ENCODE assay signal across 1 cellular context in genomic region chr5:179504600-179505396, GRCh38.
TF ChIP-seq lines count a peak whose summit lies in the region.

No MANE protein-coding gene starts in this region.

TF ChIP-seq in HepG2, 621 proteins besides CTCF, POLR2A, EP300 and RAD21 (continued from another document and continues in another):
- TF ChIP-seq PAXIP1 (CRISPR knock-in tag; conservative IDR thresholded peaks at IDR 0.05) (peak; percentile 92), NR2C2 (CRISPR knock-in tag; IDR thresholded peaks at IDR 0.05; ENCODE audit: borderline replicate concordance) (no peak), MIXL1 (CRISPR knock-in tag; IDR thresholded peaks at IDR 0.05) (peak; percentile 53; the same call in 1 of the 2 replicates), ZNF7 (CRISPR knock-in tag; IDR thresholded peaks at IDR 0.05) (no peak), ZNF253 (CRISPR knock-in tag; IDR thresholded peaks at IDR 0.05; ENCODE audit: borderline replicate concordance) (no peak), ISL2 (CRISPR knock-in tag; IDR thresholded peaks at IDR 0.05) (peak; percentile 72), ARNT (IDR thresholded peaks at IDR 0.05) (no peak), HNF4G (IDR thresholded peaks at IDR 0.05; ENCODE audit: borderline replicate concordance, low read depth, low read length) (peak; percentile 84), HNF4G (CRISPR knock-in tag; IDR thresholded peaks at IDR 0.05; ENCODE audit: borderline replicate concordance, low read depth) (no peak), SALL1 (CRISPR knock-in tag; IDR thresholded peaks at IDR 0.05) (peak; percentile 88), THAP11 (CRISPR knock-in tag; IDR thresholded peaks at IDR 0.05) (peak; percentile 53; the same call in 1 of the 2 replicates), ESRRA (CRISPR knock-in tag; IDR thresholded peaks at IDR 0.05; ENCODE audit: low read depth) (no peak), ZNF577 (CRISPR knock-in tag; IDR thresholded peaks at IDR 0.05; ENCODE audit: borderline replicate concordance, low read depth) (no peak), PRMT3 (CRISPR knock-in tag; IDR thresholded peaks at IDR 0.05; ENCODE audit: borderline replicate concordance, low read depth) (no peak), SIN3A (IDR thresholded peaks at IDR 0.05; ENCODE audit: borderline replicate concordance, low read depth, low read length) (no peak), ZNF737 (CRISPR knock-in tag; IDR thresholded peaks at IDR 0.05; ENCODE audit: borderline replicate concordance) (no peak), ZKSCAN5 (CRISPR knock-in tag; IDR thresholded peaks at IDR 0.05) (peak; percentile 74; the same call in 1 of the 2 replicates), ZNF674 (CRISPR knock-in tag; IDR thresholded peaks at IDR 0.05; ENCODE audit: low read depth) (0 out of 2 replicates have a peak, but pooled peaks have one; percentile 45), PATZ1 (CRISPR knock-in tag; IDR thresholded peaks at IDR 0.05) (peak; percentile 31; the same call in 1 of the 2 replicates), BORCS8-MEF2B (CRISPR knock-in tag; IDR thresholded peaks at IDR 0.05) (no peak), TMF1 (CRISPR knock-in tag; IDR thresholded peaks at IDR 0.05; ENCODE audit: low read depth) (no peak), CENPBD1 (CRISPR knock-in tag; IDR thresholded peaks at IDR 0.05; ENCODE audit: borderline replicate concordance, low read depth) (no peak), ZNF580 (CRISPR knock-in tag; IDR thresholded peaks at IDR 0.05; ENCODE audit: borderline replicate concordance, low read depth) (peak; percentile 42; the same call in 1 of the 2 replicates), ZBTB33 (CRISPR knock-in tag; IDR thresholded peaks at IDR 0.05) (no peak), FOXP1 (IDR thresholded peaks at IDR 0.05) (no peak), FOXP1 (CRISPR knock-in tag; IDR thresholded peaks at IDR 0.05) (no peak; the same call in 1 of the 2 replicates), FOXK2 (IDR thresholded peaks at IDR 0.05) (no peak), NBN (conservative IDR thresholded peaks at IDR 0.05) (no peak), ZNF232 (CRISPR knock-in tag; IDR thresholded peaks at IDR 0.05; ENCODE audit: borderline replicate concordance) (0 out of 2 replicates have a peak, but pooled peaks have one; percentile 31), TBX2 (CRISPR knock-in tag; IDR thresholded peaks at IDR 0.05; ENCODE audit: borderline replicate concordance) (peak; percentile 85), ZNF83 (CRISPR knock-in tag; IDR thresholded peaks at IDR 0.05; ENCODE audit: borderline replicate concordance) (no peak), STAT6 (CRISPR knock-in tag; IDR thresholded peaks at IDR 0.05; ENCODE audit: borderline replicate concordance) (no peak), BCL6 (CRISPR knock-in tag; IDR thresholded peaks at IDR 0.05) (peak; percentile 16; the same call in 1 of the 2 replicates), ZNF839 (CRISPR knock-in tag; IDR thresholded peaks at IDR 0.05; ENCODE audit: borderline replicate concordance) (no peak), ZNF296 (CRISPR knock-in tag; conservative IDR thresholded peaks at IDR 0.05) (no peak), NR3C1 (CRISPR knock-in tag; IDR thresholded peaks at IDR 0.05) (no peak), MLLT10 (CRISPR knock-in tag; IDR thresholded peaks at IDR 0.05) (no peak), ZNF660 (CRISPR knock-in tag; IDR thresholded peaks at IDR 0.05; ENCODE audit: borderline replicate concordance, low read depth) (no peak), ZNF550 (CRISPR knock-in tag; IDR thresholded peaks at IDR 0.05; ENCODE audit: borderline replicate concordance) (no peak), ZNF337 (CRISPR knock-in tag; IDR thresholded peaks at IDR 0.05; ENCODE audit: borderline replicate concordance, low read depth) (no peak), NR2F1 (CRISPR knock-in tag; IDR thresholded peaks at IDR 0.05) (no peak), ATM (IDR thresholded peaks at IDR 0.05; ENCODE audit: borderline replicate concordance) (no peak), IKZF1 (IDR thresholded peaks at IDR 0.05) (no peak), ZNF761 (CRISPR knock-in tag; conservative IDR thresholded peaks at IDR 0.05) (no peak), SAP130 (CRISPR knock-in tag; IDR thresholded peaks at IDR 0.05; ENCODE audit: low read depth) (peak; percentile 75)
- TF ChIP-seq, protein P1, sequence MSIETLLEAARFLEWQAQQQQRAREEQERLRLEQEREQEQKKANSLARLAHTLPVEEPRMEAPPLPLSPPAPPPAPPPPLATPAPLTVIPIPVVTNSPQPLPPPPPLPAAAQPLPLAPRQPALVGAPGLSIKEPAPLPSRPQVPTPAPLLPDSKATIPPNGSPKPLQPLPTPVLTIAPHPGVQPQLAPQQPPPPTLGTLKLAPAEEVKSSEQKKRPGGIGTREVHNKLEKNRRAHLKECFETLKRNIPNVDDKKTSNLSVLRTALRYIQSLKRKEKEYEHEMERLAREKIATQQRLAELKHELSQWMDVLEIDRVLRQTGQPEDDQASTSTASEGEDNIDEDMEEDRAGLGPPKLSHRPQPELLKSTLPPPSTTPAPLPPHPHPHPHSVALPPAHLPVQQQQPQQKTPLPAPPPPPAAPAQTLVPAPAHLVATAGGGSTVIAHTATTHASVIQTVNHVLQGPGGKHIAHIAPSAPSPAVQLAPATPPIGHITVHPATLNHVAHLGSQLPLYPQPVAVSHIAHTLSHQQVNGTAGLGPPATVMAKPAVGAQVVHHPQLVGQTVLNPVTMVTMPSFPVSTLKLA (IDR thresholded peaks at IDR 0.05): no peak
- TF ChIP-seq, protein P2, sequence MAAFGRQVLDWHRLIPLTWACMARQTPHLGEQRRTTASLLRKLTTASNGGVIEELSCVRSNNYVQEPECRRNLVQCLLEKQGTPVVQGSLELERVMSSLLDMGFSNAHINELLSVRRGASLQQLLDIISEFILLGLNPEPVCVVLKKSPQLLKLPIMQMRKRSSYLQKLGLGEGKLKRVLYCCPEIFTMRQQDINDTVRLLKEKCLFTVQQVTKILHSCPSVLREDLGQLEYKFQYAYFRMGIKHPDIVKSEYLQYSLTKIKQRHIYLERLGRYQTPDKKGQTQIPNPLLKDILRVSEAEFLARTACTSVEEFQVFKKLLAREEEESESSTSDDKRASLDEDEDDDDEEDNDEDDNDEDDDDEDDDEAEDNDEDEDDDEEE (CRISPR knock-in tag; IDR thresholded peaks at IDR 0.05): no peak
- TF ChIP-seq, protein P3, sequence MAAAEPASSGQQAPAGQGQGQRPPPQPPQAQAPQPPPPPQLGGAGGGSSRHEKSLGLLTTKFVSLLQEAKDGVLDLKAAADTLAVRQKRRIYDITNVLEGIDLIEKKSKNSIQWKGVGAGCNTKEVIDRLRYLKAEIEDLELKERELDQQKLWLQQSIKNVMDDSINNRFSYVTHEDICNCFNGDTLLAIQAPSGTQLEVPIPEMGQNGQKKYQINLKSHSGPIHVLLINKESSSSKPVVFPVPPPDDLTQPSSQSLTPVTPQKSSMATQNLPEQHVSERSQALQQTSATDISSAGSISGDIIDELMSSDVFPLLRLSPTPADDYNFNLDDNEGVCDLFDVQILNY (CRISPR knock-in tag; conservative IDR thresholded peaks at IDR 0.05): no peak
- TF ChIP-seq, protein P4, sequence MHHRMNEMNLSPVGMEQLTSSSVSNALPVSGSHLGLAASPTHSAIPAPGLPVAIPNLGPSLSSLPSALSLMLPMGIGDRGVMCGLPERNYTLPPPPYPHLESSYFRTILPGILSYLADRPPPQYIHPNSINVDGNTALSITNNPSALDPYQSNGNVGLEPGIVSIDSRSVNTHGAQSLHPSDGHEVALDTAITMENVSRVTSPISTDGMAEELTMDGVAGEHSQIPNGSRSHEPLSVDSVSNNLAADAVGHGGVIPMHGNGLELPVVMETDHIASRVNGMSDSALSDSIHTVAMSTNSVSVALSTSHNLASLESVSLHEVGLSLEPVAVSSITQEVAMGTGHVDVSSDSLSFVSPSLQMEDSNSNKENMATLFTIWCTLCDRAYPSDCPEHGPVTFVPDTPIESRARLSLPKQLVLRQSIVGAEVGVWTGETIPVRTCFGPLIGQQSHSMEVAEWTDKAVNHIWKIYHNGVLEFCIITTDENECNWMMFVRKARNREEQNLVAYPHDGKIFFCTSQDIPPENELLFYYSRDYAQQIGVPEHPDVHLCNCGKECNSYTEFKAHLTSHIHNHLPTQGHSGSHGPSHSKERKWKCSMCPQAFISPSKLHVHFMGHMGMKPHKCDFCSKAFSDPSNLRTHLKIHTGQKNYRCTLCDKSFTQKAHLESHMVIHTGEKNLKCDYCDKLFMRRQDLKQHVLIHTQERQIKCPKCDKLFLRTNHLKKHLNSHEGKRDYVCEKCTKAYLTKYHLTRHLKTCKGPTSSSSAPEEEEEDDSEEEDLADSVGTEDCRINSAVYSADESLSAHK (CRISPR knock-in tag; IDR thresholded peaks at IDR 0.05; ENCODE audit: borderline replicate concordance): no peak
